ENCODE assay signal across 29 cellular contexts in the genomic region with DNA sequence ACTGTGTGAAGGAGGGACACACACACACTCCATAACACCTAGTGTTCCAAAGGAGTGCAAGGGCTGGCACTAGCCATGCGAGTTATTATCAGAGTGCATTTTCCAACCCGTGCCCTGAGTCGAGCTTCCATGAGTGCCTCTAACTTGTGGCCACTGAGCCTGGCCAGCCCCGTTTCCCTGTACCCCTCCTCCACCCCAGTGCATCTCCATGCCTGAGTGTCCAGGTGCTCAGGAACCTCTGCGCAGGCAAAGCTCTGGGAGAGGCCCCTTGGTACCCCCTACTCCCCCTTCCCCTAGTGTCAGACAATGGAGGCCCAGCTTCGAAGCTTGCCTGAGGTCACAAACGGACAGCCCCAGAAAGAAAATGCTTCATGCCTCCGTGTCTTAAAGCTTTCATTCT. TPM values are rescaled to one million over a fixed set of nuclear protein-coding genes. Genes with fewer than 3 reads are reported as not detected.
A peak's percentile ranks its signal among the peaks of the same experiment; 100 is the strongest.
DNase-seq lines count a peak whose midpoint lies in the region; ATAC-seq and TF ChIP-seq lines count a peak whose summit lies in the region.
"Had no signal": no experiment of that assay in that cellular context is flagged by ENCODE, and none has a peak within 500 bp of the region (broad histone marks: within the 10 kb centered on the region; RNA-seq: fewer than 3 reads in every experiment).

No MANE protein-coding gene starts in this region.

- CTCF ChIA-PET in Panc1 (lab: Charles Lee) (interaction anchor here (0.6 kb wide), 1 partner anchor 404 kb away, joined by 4 read pairs; no protein-coding TSS in a partner anchor), mammary epithelial cell (lab: Charles Lee; ENCODE audit: low non-redundant PET) (interaction anchor here (0.6 kb wide), 1 partner anchor 310 kb away, joined by 4 read pairs; no protein-coding TSS in a partner anchor)

- peaks cover 22 to 97% (median 68%) of the 10 kb centered on the region in 10 experiments for H3K4me1 ChIP-seq in BLaER1 treated with 17β-estradiol and CSF1 and Interleukin-3, amounts not matched to agents 10 nM and 100 nM
- H3K4me1 ChIP-seq in Panc1 (ENCODE audit: control insufficient read depth, insufficient read depth, low read length) (peaks cover 31% of the 10 kb centered on the region), mammary epithelial cell (ENCODE audit: insufficient read depth, low read length) (peaks cover 42% of the 10 kb centered on the region), neural progenitor cell (peaks cover 46% of the 10 kb centered on the region), uterus (peaks cover 3 to 6% of the 10 kb centered on the region in 2 donors)
- H3K4me1 ChIP-seq: gastrocnemius medialis had no signal

- TF ChIP-seq CTCF in Panc1 (IDR thresholded peaks at IDR 0.05) (no peak), mammary epithelial cell (conservative IDR thresholded peaks at IDR 0.05 in 1 of 2, IDR thresholded peaks at IDR 0.05 in 1 of 2; ENCODE audit: extremely low read depth in 1 of 2, insufficient read depth in 1 of 2, low read depth in 1 of 2, low read length in 2 of 2) (no peak), neural progenitor cell (IDR thresholded peaks at IDR 0.05) (no peak), uterus (IDR thresholded peaks at IDR 0.05) (no peak), mesothelial cell of epicardium (IDR thresholded peaks at IDR 0.05; ENCODE audit: unreplicated experiment) (no peak)

- no TSS peak for BruUV-seq in Panc1 (replicated peaks; lab: Mats Ljungman, UMichigan)
- no TSS peak for BruUV-seq in mammary epithelial cell (replicated peaks; lab: Mats Ljungman, UMichigan)

- H3K36me3 Mint-ChIP-seq in neural progenitor cell (no peaks in the 10 kb centered on the region), mesothelial cell of epicardium (no peaks in the 10 kb centered on the region)
- H3K36me3 Mint-ChIP-seq: activated CD4-positive, alpha-beta memory T cell treated with anti-CD3 and anti-CD28 coated beads for 36 hours; CD4-positive, alpha-beta memory T cell; stimulated activated memory B cell treated with anti-CD40 and anti-IgM and Interleukin-4, amounts not matched to agents 10 μg/mL and 1 μg/mL and 100 μg/mL, for 72 hours had no signal

- no peaks in the 10 kb centered on the region for H3K36me3 ChIP-seq in BLaER1 treated with 17β-estradiol and CSF1 and Interleukin-3, amounts not matched to agents 10 nM and 100 nM
- H3K36me3 ChIP-seq in Panc1 (ENCODE audit: control insufficient read depth, insufficient read depth, low read length) (no peaks in the 10 kb centered on the region), mammary epithelial cell (ENCODE audit: insufficient read depth, low read length) (no peaks in the 10 kb centered on the region), neural progenitor cell (no peaks in the 10 kb centered on the region), uterus (no peaks in the 10 kb centered on the region)
- H3K36me3 ChIP-seq: gastrocnemius medialis, HAP-1, lower lobe of right lung, pancreas, upper lobe of left lung had no signal

- in situ Hi-C loops in Panc1 (cut with HindIII; ENCODE audit: low pct_unique_long_range_greater_than_20kb, low sequenced_read_pairs): no loop called here
- in situ Hi-C loops in mammary epithelial cell (cut with MboI; ENCODE audit: low sequenced_read_pairs in 2 of 2): no loop called here

- H2AFZ ChIP-seq in mammary epithelial cell (ENCODE audit: low read depth, low read length) (no peak overlapping the region), neural progenitor cell (replicated peaks) (no peak overlapping the region)

- POLR2A ChIA-PET in Panc1 (lab: Charles Lee): no interaction called here

- no peak overlapping the region for H3K9ac ChIP-seq in BLaER1 treated with 17β-estradiol and CSF1 and Interleukin-3, amounts not matched to agents 10 nM and 100 nM
- no peak overlapping the region for H3K9ac ChIP-seq in mammary epithelial cell (ENCODE audit: insufficient read depth, low read length)
- no peak overlapping the region for H3K9ac ChIP-seq in neural progenitor cell

- peaks cover 20% of the 10 kb centered on the region for H3K27me3 Mint-ChIP-seq in neural progenitor cell (ENCODE audit: insufficient read depth, low read depth)
- H3K27me3 Mint-ChIP-seq in mesothelial cell of epicardium (ENCODE audit: low read depth): no peaks in the 10 kb centered on the region
- H3K27me3 Mint-ChIP-seq: activated CD4-positive, alpha-beta memory T cell treated with anti-CD3 and anti-CD28 coated beads for 36 hours had no signal

- no peak overlapping the region for H3K4me3 ChIP-seq in BLaER1 treated with 17β-estradiol and CSF1 and Interleukin-3, amounts not matched to agents 10 nM and 100 nM
- H3K4me3 ChIP-seq in Panc1 (ENCODE audit: low read depth in 2 of 2, low read length in 2 of 2) (no peak overlapping the region), mammary epithelial cell (replicated peaks in 1 of 3; ENCODE audit: insufficient read depth in 1 of 3, low read depth in 2 of 3, low read length in 3 of 3) (no peak overlapping the region), neural progenitor cell (no peak overlapping the region), uterus (no peak overlapping the region)
- H3K4me3 ChIP-seq: gastrocnemius medialis, HAP-1, lower lobe of right lung, pancreas, upper lobe of left lung had no signal

- peak overlapping the region in 8 of 11 experiments; percentile 78 to 96 (median 86); a peak in 15 of 22 replicates for H3K4me2 ChIP-seq in BLaER1 treated with 17β-estradiol and CSF1 and Interleukin-3, amounts not matched to agents 10 nM and 100 nM
- H3K4me2 ChIP-seq in mammary epithelial cell (ENCODE audit: insufficient read depth, low read depth, low read length) (peak overlapping the region; percentile 8), neural progenitor cell (no peak overlapping the region)

- peak overlapping the region in 9 of 11 experiments; percentile 20 to 85 (median 77); a peak in 15 of 22 replicates for H3K27ac ChIP-seq in BLaER1 treated with 17β-estradiol and CSF1 and Interleukin-3, amounts not matched to agents 10 nM and 100 nM
- H3K27ac ChIP-seq in Panc1 (ENCODE audit: low read length) (peak overlapping the region; percentile 60; the same call in 1 of the 2 replicates), mammary epithelial cell (ENCODE audit: insufficient read depth, low read depth, low read length) (peak overlapping the region; percentile 73), neural progenitor cell (no peak overlapping the region), uterus (no peak overlapping the region)
- H3K27ac ChIP-seq: gastrocnemius medialis, lower lobe of right lung had no signal

- H3K27ac Mint-ChIP-seq in neural progenitor cell (peak overlapping the region; percentile 65), mesothelial cell of epicardium (no peak overlapping the region)
- H3K27ac Mint-ChIP-seq: activated CD4-positive, alpha-beta memory T cell treated with anti-CD3 and anti-CD28 coated beads for 36 hours; activated naive CD8-positive, alpha-beta T cell treated with anti-CD3 and anti-CD28 coated beads, Interleukin-2, amount 50 U/mL, for 24 hours; CD4-positive, alpha-beta memory T cell; nephron progenitor cell; stimulated activated memory B cell treated with anti-CD40 and anti-IgM and Interleukin-4, amounts not matched to agents 10 μg/mL and 1 μg/mL and 100 μg/mL, for 72 hours; T-helper 1 cell treated with Interleukin-12 subunit alpha and Interleukin-12 subunit beta and Interleukin-4 antibody, amounts not matched to agents 30 μg/mL and 1 μg/mL, for 36 hours had no signal

- H3F3A ChIP-seq in neural progenitor cell (ENCODE audit: low read depth): peaks cover 24% of the 10 kb centered on the region

- DNase-seq in Panc1 (ENCODE audit: low read depth, low spot score) (no peak), mammary epithelial cell (no peak), neural progenitor cell (ENCODE audit: low spot score) (no peak), uterus (no peak), erythroblast (lab: John Stamatoyannopoulos, UW) (no peak), mesothelial cell of epicardium (ENCODE audit: low spot score in 2 of 2, unreplicated experiment in 2 of 2) (no peak)
- DNase-seq: activated CD8-positive, alpha-beta memory T cell treated with anti-CD3 and anti-CD28 coated beads, Interleukin-2, amount 50 U/mL, for 4 hours; activated naive CD4-positive, alpha-beta T cell; activated naive CD8-positive, alpha-beta T cell treated with anti-CD3 and anti-CD28 coated beads, Interleukin-2, amount 50 U/mL, for 24 hours; AML-193; CD4-positive, alpha-beta memory T cell; gastrocnemius medialis; lower lobe of right lung; NCI-H1048; NCI-H1694; nephron progenitor cell; pancreas; retina; substantia nigra; upper lobe of left lung had no signal

- intact Hi-C loops in Panc1 (cut with micrococcal nuclease; ENCODE audit: unreplicated experiment) (no loop called here), mammary epithelial cell (cut with micrococcal nuclease) (loop anchor here (1.0 to 2.0 kb wide), 3 partner anchors 22 to 309 kb away; no protein-coding TSS in a partner anchor), uterus (cut with DNase I; ENCODE audit: low total_unique reads) (no loop called here)

- H3K27me3 ChIP-seq in BLaER1 treated with 17β-estradiol and CSF1 and Interleukin-3, amounts not matched to agents 10 nM and 100 nM: no peaks in the 10 kb centered on the region
- H3K27me3 ChIP-seq in Panc1 (ENCODE audit: control insufficient read depth, insufficient read depth, low read length) (no peaks in the 10 kb centered on the region), mammary epithelial cell (ENCODE audit: insufficient read depth, low read length) (no peaks in the 10 kb centered on the region), neural progenitor cell (no peaks in the 10 kb centered on the region), uterus (no peaks in the 10 kb centered on the region)
- H3K27me3 ChIP-seq: gastrocnemius medialis, pancreas, upper lobe of left lung had no signal

- H3K9me3 ChIP-seq in BLaER1 treated with 17β-estradiol and CSF1 and Interleukin-3, amounts not matched to agents 10 nM and 100 nM (replicated peaks in 1 of 11): no peaks in the 10 kb centered on the region
- H3K9me3 ChIP-seq in Panc1 (ENCODE audit: control insufficient read depth, insufficient read depth, low read depth, low read length): no peaks in the 10 kb centered on the region
- no peaks in the 10 kb centered on the region for H3K9me3 ChIP-seq in mammary epithelial cell (replicated peaks; ENCODE audit: insufficient read depth, low read length)
- no peaks in the 10 kb centered on the region for H3K9me3 ChIP-seq in neural progenitor cell (ENCODE audit: low read depth)
- no peaks in the 10 kb centered on the region for H3K9me3 ChIP-seq in uterus
- H3K9me3 ChIP-seq: gastrocnemius medialis, HAP-1, lower lobe of right lung, pancreas, upper lobe of left lung had no signal

- H3K9me3 Mint-ChIP-seq in neural progenitor cell (no peaks in the 10 kb centered on the region), mesothelial cell of epicardium (no peaks in the 10 kb centered on the region)
- H3K9me3 Mint-ChIP-seq: activated CD4-positive, alpha-beta memory T cell treated with anti-CD3 and anti-CD28 coated beads for 36 hours; activated naive CD8-positive, alpha-beta T cell treated with anti-CD3 and anti-CD28 coated beads, Interleukin-2, amount 50 U/mL, for 24 hours; central memory CD8-positive, alpha-beta T cell; IgD-negative memory B cell; nephron progenitor cell; stimulated activated memory B cell treated with anti-CD40 and anti-IgM and Interleukin-4, amounts not matched to agents 10 μg/mL and 1 μg/mL and 100 μg/mL, for 72 hours had no signal

- dilution Hi-C loops in mammary epithelial cell (cut with HindIII; ENCODE audit: low sequenced_read_pairs): no loop called here

- H4K20me1 ChIP-seq in BLaER1 treated with 17β-estradiol and CSF1 and Interleukin-3, amounts not matched to agents 10 nM and 100 nM: no peaks in the 10 kb centered on the region
- H4K20me1 ChIP-seq in mammary epithelial cell (ENCODE audit: insufficient read depth, low read length) (no peaks in the 10 kb centered on the region), neural progenitor cell (ENCODE audit: low read depth) (no peaks in the 10 kb centered on the region)

- 90% methylated on average over 6 of the region's 8 CpGs for WGBS in mammary epithelial cell (ENCODE audit: low coverage, missing lambda C conversion rate)

- TF ChIP-seq POLR2A in uterus (IDR thresholded peaks at IDR 0.05): no peak
- no peak for TF ChIP-seq POLR2A in erythroblast (IDR thresholded peaks at IDR 0.05; ENCODE audit: low read length)

- no peak for ATAC-seq in Panc1
- ATAC-seq in GM18517 (IDR thresholded peaks at IDR 0.05; ENCODE audit: unreplicated experiment): no peak
- ATAC-seq: activated CD4-positive, CD25-positive, alpha-beta regulatory T cell treated with anti-CD3 and anti-CD28 coated beads, Interleukin-2, amount 50 U/mL, for 24 hours; activated naive CD8-positive, alpha-beta T cell treated with anti-CD3 and anti-CD28 coated beads, Interleukin-2, amount 50 U/mL, for 24 hours; gastrocnemius medialis; lower lobe of right lung; pancreas; stimulated activated memory B cell treated with anti-CD40 and anti-IgM and Interleukin-4, amounts not matched to agents 10 μg/mL and 1 μg/mL and 100 μg/mL, for 72 hours had no signal

- H3K79me2 ChIP-seq in mammary epithelial cell (ENCODE audit: insufficient read depth, low read length) (no peaks in the 10 kb centered on the region), neural progenitor cell (ENCODE audit: low read depth) (no peaks in the 10 kb centered on the region)

- H3K4me3 Mint-ChIP-seq in neural progenitor cell (no peak overlapping the region), mesothelial cell of epicardium (no peak overlapping the region)
- H3K4me3 Mint-ChIP-seq: activated CD4-positive, alpha-beta memory T cell treated with anti-CD3 and anti-CD28 coated beads for 36 hours; activated naive CD8-positive, alpha-beta T cell treated with anti-CD3 and anti-CD28 coated beads, Interleukin-2, amount 50 U/mL, for 24 hours; CD4-positive, alpha-beta memory T cell; central memory CD8-positive, alpha-beta T cell; nephron progenitor cell; stimulated activated memory B cell treated with anti-CD40 and anti-IgM and Interleukin-4, amounts not matched to agents 10 μg/mL and 1 μg/mL and 100 μg/mL, for 72 hours; T-helper 1 cell treated with Interleukin-12 subunit alpha and Interleukin-12 subunit beta and Interleukin-4 antibody, amounts not matched to agents 30 μg/mL and 1 μg/mL, for 36 hours had no signal

- peaks cover 72% of the 10 kb centered on the region for H3K4me1 Mint-ChIP-seq in neural progenitor cell
- H3K4me1 Mint-ChIP-seq in mesothelial cell of epicardium: peaks cover 55% of the 10 kb centered on the region
- H3K4me1 Mint-ChIP-seq: central memory CD8-positive, alpha-beta T cell had no signal

RNA-seq across cellular contexts. Expression of a gene that starts 45.2 kb away (rescaled TPM):
- total RNA-seq in Panc1 (2021; ENCODE audit: unreplicated experiment) (28.5 TPM), mammary epithelial cell (10 to 100 TPM; 33.0 to 74.4 TPM), neural progenitor cell (ENCODE audit: low replicate concordance) (66.5 and 71.3 TPM in 2 replicates), uterus (10 to 100 TPM; 23.1 to 50.9 (median 41.2) TPM), mesothelial cell of epicardium (99.9 to 108 TPM (median 104 TPM) in 3 replicates)
- polyA plus RNA-seq in Panc1 (2012; ENCODE audit: insufficient read length): 33.2 TPM
- polyA plus RNA-seq in mammary epithelial cell: 22.7 TPM
- 12.6 TPM for polyA minus RNA-seq in mammary epithelial cell
- total RNA-seq: CD4-positive, alpha-beta memory T cell had no signal

Comparison
In these comparisons a context has a peak if more than half of its experiments do, and no peak if none do; other contexts are left out.
1. H3K27ac ChIP-seq: peak in BLaER1 treated with 17β-estradiol and CSF1 and Interleukin-3, amounts not matched to agents 10 nM and 100 nM (9 of 11), Panc1 (single experiment) and mammary epithelial cell (single experiment); none in neural progenitor cell (single experiment) and uterus (0 of 2).